17 cellular contexts compared by ENCODE assay signal in genomic region chr2:40415391-40415790, GRCh38. TPM values are rescaled to one million over a fixed set of nuclear protein-coding genes. Genes with fewer than 3 reads are reported as not detected.
DNase-seq lines count a peak whose midpoint lies in the region; ATAC-seq and TF ChIP-seq lines count a peak whose summit lies in the region.
"Had no signal": no experiment of that assay in that cellular context is flagged by ENCODE, and none has a peak within 500 bp of the region (broad histone marks: within the 10 kb centered on the region; RNA-seq: fewer than 3 reads in every experiment).

No MANE protein-coding gene starts in this region.

- H3K27ac ChIP-seq in PC-3 (ENCODE audit: low read length): no peak overlapping the region
- H3K27ac ChIP-seq in smooth muscle cell (ENCODE audit: low read depth): no peak overlapping the region
- H3K27ac ChIP-seq in foreskin keratinocyte: no peak overlapping the region
- H3K27ac ChIP-seq: 22Rv1 had no signal

- H3K4me3 ChIP-seq in PC-3 (ENCODE audit: low read length) (no peak overlapping the region), smooth muscle cell (no peak overlapping the region)

- no peaks in the 10 kb centered on the region for H3F3A ChIP-seq in PC-3 (ENCODE audit: low read length, unreplicated experiment)
- H3F3A ChIP-seq in smooth muscle cell (ENCODE audit: low read depth): peaks cover 6% of the 10 kb centered on the region

- 0 out of 2 replicates have a peak, but pooled peaks cover 4% of the 10 kb centered on the region for H3K9me2 ChIP-seq in PC-3 (replicated peaks; ENCODE audit: low read length)

- no peak for TF ChIP-seq CTCF in PC-3 (conservative IDR thresholded peaks at IDR 0.05; ENCODE audit: low read depth, low read length)
- no peak for TF ChIP-seq CTCF in smooth muscle cell (IDR thresholded peaks at IDR 0.05; ENCODE audit: borderline replicate concordance, insufficient read depth, poor library complexity, severe bottlenecking)
- TF ChIP-seq CTCF in foreskin keratinocyte (conservative IDR thresholded peaks at IDR 0.05): no peak

- H3K36me3 ChIP-seq in PC-3 (ENCODE audit: low read depth, low read length) (no peaks in the 10 kb centered on the region), smooth muscle cell (ENCODE audit: low read depth) (no peaks in the 10 kb centered on the region)

- no peaks in the 10 kb centered on the region for H3K27me3 ChIP-seq in PC-3 (ENCODE audit: low read length)
- H3K27me3 ChIP-seq in smooth muscle cell (ENCODE audit: low read depth): no peaks in the 10 kb centered on the region
- H3K27me3 ChIP-seq in foreskin keratinocyte: no peaks in the 10 kb centered on the region

- peak; percentile 5 for ATAC-seq in left ventricle myocardium superior
- no peak for ATAC-seq in left cardiac atrium
- ATAC-seq in PC-3: no peak; the same call in 1 of the 2 replicates
- no peak for ATAC-seq in foreskin keratinocyte
- ATAC-seq: CD8-positive, alpha-beta T cell had no signal

- CTCF ChIA-PET in PC-3 (lab: Charles Lee): no interaction called here

- H4K20me1 ChIP-seq in PC-3 (ENCODE audit: low read length) (no peaks in the 10 kb centered on the region), smooth muscle cell (ENCODE audit: low read depth) (no peaks in the 10 kb centered on the region)

- POLR2A ChIA-PET in PC-3 (lab: Charles Lee; ENCODE audit: unreplicated experiment): no interaction called here

- H3K9me3 ChIP-seq in PC-3 (ENCODE audit: low read length) (no peaks in the 10 kb centered on the region), smooth muscle cell (replicated peaks; ENCODE audit: low read depth) (no peaks in the 10 kb centered on the region)

- intact Hi-C loops in left ventricle myocardium superior (cut with micrococcal nuclease): no loop called here
- intact Hi-C loops in left cardiac atrium (cut with DNase I): no loop called here
- intact Hi-C loops in PC-3 (cut with micrococcal nuclease): no loop called here

- H2AFZ ChIP-seq in PC-3 (ENCODE audit: low read length) (no peak overlapping the region), smooth muscle cell (ENCODE audit: low read depth) (no peak overlapping the region)

- WGBS in smooth muscle cell (ENCODE audit: low lambda C conversion rate): 80% methylated on average over 2 of the region's 2 CpGs

- BruUV-seq in PC-3 (replicated peaks; lab: Mats Ljungman, UMichigan): no TSS peak

- H3K9ac ChIP-seq in PC-3 (ENCODE audit: low read length): no peak overlapping the region
- no peak overlapping the region for H3K9ac ChIP-seq in smooth muscle cell (ENCODE audit: low read depth)

- H3K79me2 ChIP-seq in PC-3 (ENCODE audit: low read length) (no peaks in the 10 kb centered on the region), smooth muscle cell (ENCODE audit: low read depth) (no peaks in the 10 kb centered on the region)

- DNase-seq in DMS53 (lab: John Stamatoyannopoulos, UW): peak; percentile 25
- DNase-seq in DMS53 treated with DMSO at 0.1 percent for 48 hours (lab: John Stamatoyannopoulos, UW; ENCODE audit: unreplicated experiment): no peak
- DNase-seq in left ventricle myocardium superior: no peak
- no peak for DNase-seq in left cardiac atrium
- DNase-seq in PC-3: peak; percentile 36
- DNase-seq in smooth muscle cell (lab: John Stamatoyannopoulos, UW; ENCODE audit: unreplicated experiment): no peak
- no peak for DNase-seq in foreskin keratinocyte
- no peak for DNase-seq in inferior parietal cortex (ENCODE audit: extremely low spot score)
- DNase-seq: CD8-positive, alpha-beta T cell; COR-L47; DND-41; GF-D8; HCEC 1CT; IMR-90 had no signal

- H3K4me1 ChIP-seq in PC-3 (ENCODE audit: insufficient read depth, low read length) (peaks cover 28% of the 10 kb centered on the region), smooth muscle cell (ENCODE audit: low read depth) (peaks cover 3% of the 10 kb centered on the region), foreskin keratinocyte (peaks cover 16% of the 10 kb centered on the region)

- H3K4me2 ChIP-seq in PC-3 (ENCODE audit: low read length): no peak overlapping the region
- H3K4me2 ChIP-seq in smooth muscle cell: peak overlapping the region; percentile 6

RNA-seq across cellular contexts. Expression of gene SLC8A1, which starts 36.5 kb away (rescaled TPM):
- total RNA-seq in left ventricle myocardium superior: 1,122 TPM
- total RNA-seq in left cardiac atrium: 100 to 1,000 TPM; 590 to 696 TPM
- total RNA-seq in PC-3 (2014; rRNA removed): 1.3 and 1.6 TPM in 2 replicates
- 5.3 and 6.3 TPM in 2 replicates for total RNA-seq in smooth muscle cell
- 1.1 and 1.3 TPM in 2 replicates for polyA plus RNA-seq in smooth muscle cell
- total RNA-seq in foreskin keratinocyte: 19.9 and 20.4 TPM in 2 replicates
- 0.64 and 0.96 TPM in 2 replicates for polyA plus RNA-seq in foreskin keratinocyte
- total RNA-seq: A673; CD8-positive, alpha-beta T cell; H4 had no signal

Comparison
In these comparisons a context has a peak if more than half of its experiments do, and no peak if none do; other contexts are left out.
1. DNase-seq: peak in DMS53 (single experiment) and PC-3 (single experiment); none in DMS53 treated with DMSO at 0.1 percent for 48 hours (single experiment), left ventricle myocardium superior (single experiment), left cardiac atrium (single experiment), smooth muscle cell (single experiment), foreskin keratinocyte (0 of 2) and inferior parietal cortex (single experiment).
2. RNA of gene SLC8A1, which starts 36.5 kb away (total RNA-seq): 1,122 TPM in left ventricle myocardium superior (single experiment) and 590 to 696 TPM in left cardiac atrium; 19.9 to 20.4 TPM in foreskin keratinocyte, 5.3 to 6.3 TPM in smooth muscle cell and 1.3 to 1.6 TPM in PC-3; every median in the first group is over 10 times any median in the second.